In genomic region chr10:4066581-4067403, GRCh38 we compare ENCODE assay signal across 17 cellular contexts.
DNase-seq lines count a peak whose midpoint lies in the region; ATAC-seq lines count a peak whose summit lies in the region.
"Had no signal": no experiment of that assay in that cellular context is flagged by ENCODE, and none has a peak within 500 bp of the region (broad histone marks: within the 10 kb centered on the region; RNA-seq: fewer than 3 reads in every experiment).

No MANE protein-coding gene starts in this region.

- no peaks in the 10 kb centered on the region for H3K36me3 Mint-ChIP-seq in activated naive CD4-positive, alpha-beta T cell treated with anti-CD3 and anti-CD28 coated beads for 36 hours (ENCODE audit: low read depth)
- H3K36me3 Mint-ChIP-seq: immature natural killer cell, T-cell had no signal

- CTCF ChIA-PET in activated naive CD4-positive, alpha-beta T cell treated with anti-CD3 and anti-CD28 coated beads for 36 hours (lab: Charles Lee), result no interaction called here

- peak; percentile 48 for ATAC-seq in HG02938 (IDR thresholded peaks at IDR 0.05; ENCODE audit: unreplicated experiment)
- ATAC-seq in stimulated activated naive CD8-positive, alpha-beta T cell treated with anti-CD3 and anti-CD28 coated beads, Interleukin-15, amount 100 ng/mL, for 72 hours, result peak; percentile 79
- ATAC-seq in HG03139 (IDR thresholded peaks at IDR 0.05; ENCODE audit: unreplicated experiment), result no peak

- no peaks in the 10 kb centered on the region for H3K9me3 Mint-ChIP-seq in activated naive CD4-positive, alpha-beta T cell treated with anti-CD3 and anti-CD28 coated beads for 36 hours
- no peaks in the 10 kb centered on the region for H3K9me3 Mint-ChIP-seq in stimulated activated naive CD8-positive, alpha-beta T cell treated with anti-CD3 and anti-CD28 coated beads, Interleukin-15, amount 100 ng/mL, for 72 hours
- H3K9me3 Mint-ChIP-seq: activated naive CD4-positive, alpha-beta T cell treated with anti-CD3 and anti-CD28 coated beads, Interleukin-2, amount 10 ng/mL, durations not matched to agents 7 days and 5 days; immature natural killer cell; T-cell had no signal

- no peak overlapping the region for H3K27ac Mint-ChIP-seq in activated naive CD4-positive, alpha-beta T cell treated with anti-CD3 and anti-CD28 coated beads for 36 hours
- peak overlapping the region in 1 of 2 donors; percentile 9 for H3K27ac Mint-ChIP-seq in stimulated activated naive CD8-positive, alpha-beta T cell treated with anti-CD3 and anti-CD28 coated beads, Interleukin-15, amount 100 ng/mL, for 72 hours
- H3K27ac Mint-ChIP-seq: activated naive CD4-positive, alpha-beta T cell treated with anti-CD3 and anti-CD28 coated beads, Interleukin-2, amount 10 ng/mL, durations not matched to agents 7 days and 5 days; immature natural killer cell; T-cell had no signal

- intact Hi-C loops in activated naive CD4-positive, alpha-beta T cell treated with anti-CD3 and anti-CD28 coated beads for 36 hours (cut with micrococcal nuclease), result loop anchor here (1.0 kb wide), 1 partner anchor 33 kb away; no protein-coding TSS in a partner anchor

- DNase-seq in activated naive CD4-positive, alpha-beta T cell treated with anti-CD3 and anti-CD28 coated beads for 36 hours, result peak; percentile 10
- DNase-seq in activated naive CD4-positive, alpha-beta T cell (lab: John Stamatoyannopoulos, UW), result no peak
- DNase-seq in activated T-cell treated with anti-CD3 and anti-CD28 coated beads, Interleukin-2, amount 50 U/mL, for 48 hours, result peak; percentile 27 to 33
- peak in 1 of 2 donors; percentile 21 for DNase-seq in stimulated activated naive CD8-positive, alpha-beta T cell treated with anti-CD3 and anti-CD28 coated beads, Interleukin-15, amount 100 ng/mL, for 72 hours
- no peak for DNase-seq in iPS-NIHi7 (ENCODE audit: extremely low spot score)
- DNase-seq in stimulated activated naive CD4-positive, alpha-beta T cell (lab: John Stamatoyannopoulos, UW), result no peak
- DNase-seq: activated CD4-positive, alpha-beta T cell treated with anti-CD3 and anti-CD28 coated beads for 1 hour; activated naive CD4-positive, alpha-beta T cell treated with anti-CD3 and anti-CD28 coated beads, Interleukin-2, amount 10 ng/mL, durations not matched to agents 7 days and 5 days; caudate nucleus; immature natural killer cell; NCI-H1417; NCI-H510A treated with DMSO at 0.1 percent for 48 hours; occipital lobe; T-cell; thyroid gland had no signal

- no peak overlapping the region for H3K4me3 Mint-ChIP-seq in activated naive CD4-positive, alpha-beta T cell treated with anti-CD3 and anti-CD28 coated beads for 36 hours
- H3K4me3 Mint-ChIP-seq in stimulated activated naive CD8-positive, alpha-beta T cell treated with anti-CD3 and anti-CD28 coated beads, Interleukin-15, amount 100 ng/mL, for 72 hours, result no peak overlapping the region
- H3K4me3 Mint-ChIP-seq: activated naive CD4-positive, alpha-beta T cell treated with anti-CD3 and anti-CD28 coated beads, Interleukin-2, amount 10 ng/mL, durations not matched to agents 7 days and 5 days; immature natural killer cell; T-cell had no signal

- peaks cover 4% of the 10 kb centered on the region for H3K4me1 Mint-ChIP-seq in activated naive CD4-positive, alpha-beta T cell treated with anti-CD3 and anti-CD28 coated beads for 36 hours (ENCODE audit: low read depth)
- H3K4me1 Mint-ChIP-seq in stimulated activated naive CD8-positive, alpha-beta T cell treated with anti-CD3 and anti-CD28 coated beads, Interleukin-15, amount 100 ng/mL, for 72 hours, result no peaks in the 10 kb centered on the region
- H3K4me1 Mint-ChIP-seq: immature natural killer cell had no signal

- no peaks in the 10 kb centered on the region for H3K27me3 Mint-ChIP-seq in activated naive CD4-positive, alpha-beta T cell treated with anti-CD3 and anti-CD28 coated beads for 36 hours (ENCODE audit: low read depth)
- no peaks in the 10 kb centered on the region for H3K27me3 Mint-ChIP-seq in stimulated activated naive CD8-positive, alpha-beta T cell treated with anti-CD3 and anti-CD28 coated beads, Interleukin-15, amount 100 ng/mL, for 72 hours
- H3K27me3 Mint-ChIP-seq: T-cell had no signal

Comparison
In these comparisons a context has a peak if more than half of its experiments do, and no peak if none do; other contexts are left out.
1. DNase-seq: peak in activated naive CD4-positive, alpha-beta T cell treated with anti-CD3 and anti-CD28 coated beads for 36 hours (single experiment) and activated T-cell treated with anti-CD3 and anti-CD28 coated beads, Interleukin-2, amount 50 U/mL, for 48 hours (2 of 2); none in activated naive CD4-positive, alpha-beta T cell (0 of 4), iPS-NIHi7 (single experiment) and stimulated activated naive CD4-positive, alpha-beta T cell (0 of 6).